ENCODE assay signal across 9 cellular contexts in the genomic region with DNA sequence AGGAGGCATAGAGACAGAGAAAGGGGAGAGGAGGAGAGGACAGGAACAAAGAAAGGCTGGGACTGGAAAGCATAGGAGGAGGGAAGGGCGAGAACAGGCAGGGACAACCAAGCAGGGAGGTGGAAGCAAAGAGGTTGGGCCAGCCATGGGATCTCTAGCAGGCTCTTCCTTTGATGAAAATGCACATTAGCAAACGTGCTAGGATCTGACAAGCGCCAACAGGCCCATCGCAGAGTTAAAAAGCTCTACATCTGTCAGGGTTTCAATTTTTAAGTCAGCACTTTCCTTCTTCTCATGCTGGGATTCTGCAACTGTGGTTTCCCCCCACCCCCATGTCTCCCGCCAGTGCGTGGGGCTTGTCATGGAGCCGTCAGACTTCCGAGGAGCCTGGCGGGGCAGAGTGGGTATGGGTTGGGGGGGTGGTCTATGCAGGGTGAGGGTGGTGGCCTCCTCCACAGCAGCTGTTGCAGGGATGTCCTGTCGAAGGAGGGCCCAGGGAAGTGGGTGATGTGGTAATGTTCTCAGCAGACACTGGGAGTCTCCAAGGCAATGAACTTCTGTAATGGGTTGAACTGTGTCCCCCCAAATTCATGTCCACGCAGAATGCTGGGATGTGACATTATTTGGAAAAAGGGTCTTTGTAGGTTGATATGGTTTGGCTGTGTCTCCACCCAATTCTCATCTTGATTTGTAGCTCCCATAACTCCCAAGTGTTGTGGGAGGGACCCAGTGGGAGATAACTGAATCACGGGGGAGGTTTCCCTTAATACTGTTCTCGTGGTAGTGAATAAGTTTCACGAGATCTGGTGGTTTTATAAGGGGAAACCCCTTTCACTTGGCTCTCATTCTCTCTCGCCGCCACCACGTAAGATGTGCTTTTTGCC.
A peak's percentile ranks its signal among the peaks of the same experiment; 100 is the strongest.
DNase-seq lines count a peak whose midpoint lies in the region; ATAC-seq and TF ChIP-seq lines count a peak whose summit lies in the region.
"Had no signal": no experiment of that assay in that cellular context is flagged by ENCODE, and none has a peak within 500 bp of the region (broad histone marks: within the 10 kb centered on the region; RNA-seq: fewer than 3 reads in every experiment).

No MANE protein-coding gene starts in this region.

- DNase-seq in GF-D8 (lab: John Stamatoyannopoulos, UW) (peak; percentile 42), MV-4-11 (lab: John Stamatoyannopoulos, UW) (peak; percentile 68), amniotic epithelial cell (ENCODE audit: low read depth) (peak; percentile 71), iPS-NIHi7 (ENCODE audit: extremely low spot score) (no peak), KG1 (lab: John Stamatoyannopoulos, UW) (no peak)
- DNase-seq: cerebellar nuclear complex had no signal

- no peak for ATAC-seq in SK-N-SH treated with all-trans-retinoic acid at 6 μM for 48 hours

- H3K27ac ChIP-seq in skin epidermis = peak overlapping the region in 16 of 21 experiments; percentile 13 to 73 (median 44)
- H3K27ac ChIP-seq: parathyroid adenoma had no signal

- no peak overlapping the region for H3K4me3 ChIP-seq in skin epidermis

TF ChIP-seq in SK-N-SH treated with all-trans-retinoic acid at 6 μM for 48 hours, 23 proteins besides CTCF, POLR2A, EP300 and RAD21:
- TF ChIP-seq, protein P1, sequence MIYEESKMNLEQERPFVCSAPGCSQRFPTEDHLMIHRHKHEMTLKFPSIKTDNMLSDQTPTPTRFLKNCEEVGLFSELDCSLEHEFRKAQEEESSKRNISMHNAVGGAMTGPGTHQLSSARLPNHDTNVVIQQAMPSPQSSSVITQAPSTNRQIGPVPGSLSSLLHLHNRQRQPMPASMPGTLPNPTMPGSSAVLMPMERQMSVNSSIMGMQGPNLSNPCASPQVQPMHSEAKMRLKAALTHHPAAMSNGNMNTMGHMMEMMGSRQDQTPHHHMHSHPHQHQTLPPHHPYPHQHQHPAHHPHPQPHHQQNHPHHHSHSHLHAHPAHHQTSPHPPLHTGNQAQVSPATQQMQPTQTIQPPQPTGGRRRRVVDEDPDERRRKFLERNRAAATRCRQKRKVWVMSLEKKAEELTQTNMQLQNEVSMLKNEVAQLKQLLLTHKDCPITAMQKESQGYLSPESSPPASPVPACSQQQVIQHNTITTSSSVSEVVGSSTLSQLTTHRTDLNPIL (CRISPR knock-in tag; IDR thresholded peaks at IDR 0.05; ENCODE audit: low read depth) = no peak
- TF ChIP-seq, protein P2, sequence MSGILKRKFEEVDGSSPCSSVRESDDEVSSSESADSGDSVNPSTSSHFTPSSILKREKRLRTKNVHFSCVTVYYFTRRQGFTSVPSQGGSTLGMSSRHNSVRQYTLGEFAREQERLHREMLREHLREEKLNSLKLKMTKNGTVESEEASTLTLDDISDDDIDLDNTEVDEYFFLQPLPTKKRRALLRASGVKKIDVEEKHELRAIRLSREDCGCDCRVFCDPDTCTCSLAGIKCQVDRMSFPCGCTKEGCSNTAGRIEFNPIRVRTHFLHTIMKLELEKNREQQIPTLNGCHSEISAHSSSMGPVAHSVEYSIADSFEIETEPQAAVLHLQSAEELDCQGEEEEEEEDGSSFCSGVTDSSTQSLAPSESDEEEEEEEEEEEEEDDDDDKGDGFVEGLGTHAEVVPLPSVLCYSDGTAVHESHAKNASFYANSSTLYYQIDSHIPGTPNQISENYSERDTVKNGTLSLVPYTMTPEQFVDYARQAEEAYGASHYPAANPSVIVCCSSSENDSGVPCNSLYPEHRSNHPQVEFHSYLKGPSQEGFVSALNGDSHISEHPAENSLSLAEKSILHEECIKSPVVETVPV (CRISPR knock-in tag; IDR thresholded peaks at IDR 0.05) = no peak

Comparison
In these comparisons a context has a peak if more than half of its experiments do, and no peak if none do; other contexts are left out.
1. DNase-seq: peak in GF-D8 (single experiment), MV-4-11 (single experiment) and amniotic epithelial cell (single experiment); none in iPS-NIHi7 (single experiment) and KG1 (single experiment).